Comparison of ENCODE assay signal across 16 cellular contexts in genomic region chr6:4162345-4162744, GRCh38.
"Had no signal": no experiment of that assay in that cellular context is flagged by ENCODE, and none has a peak within 500 bp of the region (broad histone marks: within the 10 kb centered on the region; RNA-seq: fewer than 3 reads in every experiment).

No MANE protein-coding gene starts in this region.

- H3K4me1 ChIP-seq: parathyroid adenoma, transverse colon had no signal

- H3K79me2 ChIP-seq: parathyroid adenoma had no signal

- H3K27me3 ChIP-seq: dorsolateral prefrontal cortex, transverse colon had no signal

- H3K27ac ChIP-seq: dorsolateral prefrontal cortex, parathyroid adenoma, transverse colon had no signal

- H3K9me3 ChIP-seq: mucosa of descending colon had no signal

- H3K4me3 ChIP-seq: dorsolateral prefrontal cortex, mucosa of descending colon, transverse colon had no signal

- H2AFZ ChIP-seq: parathyroid adenoma had no signal

- H3K36me3 ChIP-seq: transverse colon had no signal

- DNase-seq: activated CD4-positive, alpha-beta T cell treated with anti-CD3 and anti-CD28 coated beads, Interleukin-2, amount 10 ng/mL, durations not matched to agents 7 days and 5 days; activated CD4-positive, CD25-positive, alpha-beta regulatory T cell; activated CD8-positive, alpha-beta memory T cell treated with anti-CD3 and anti-CD28 coated beads for 24 hours; activated naive CD4-positive, alpha-beta T cell; activated naive CD8-positive, alpha-beta T cell treated with anti-CD3 and anti-CD28 coated beads, Interleukin-2, amount 10 ng/mL, durations not matched to agents 7 days and 5 days; anterior cingulate cortex; dorsolateral prefrontal cortex; erythroblast; hypothalamus; left ventricle myocardium superior; mucosa of descending colon; naive thymus-derived CD4-positive, alpha-beta T cell; stimulated activated naive B cell treated with anti-CD40 and anti-IgM and Interleukin-4, amounts not matched to agents 10 μg/mL and 1 μg/mL and 100 μg/mL, for 72 hours; T-helper 17 cell; transverse colon had no signal

- H3K9ac ChIP-seq: parathyroid adenoma had no signal
